In the genomic region with DNA sequence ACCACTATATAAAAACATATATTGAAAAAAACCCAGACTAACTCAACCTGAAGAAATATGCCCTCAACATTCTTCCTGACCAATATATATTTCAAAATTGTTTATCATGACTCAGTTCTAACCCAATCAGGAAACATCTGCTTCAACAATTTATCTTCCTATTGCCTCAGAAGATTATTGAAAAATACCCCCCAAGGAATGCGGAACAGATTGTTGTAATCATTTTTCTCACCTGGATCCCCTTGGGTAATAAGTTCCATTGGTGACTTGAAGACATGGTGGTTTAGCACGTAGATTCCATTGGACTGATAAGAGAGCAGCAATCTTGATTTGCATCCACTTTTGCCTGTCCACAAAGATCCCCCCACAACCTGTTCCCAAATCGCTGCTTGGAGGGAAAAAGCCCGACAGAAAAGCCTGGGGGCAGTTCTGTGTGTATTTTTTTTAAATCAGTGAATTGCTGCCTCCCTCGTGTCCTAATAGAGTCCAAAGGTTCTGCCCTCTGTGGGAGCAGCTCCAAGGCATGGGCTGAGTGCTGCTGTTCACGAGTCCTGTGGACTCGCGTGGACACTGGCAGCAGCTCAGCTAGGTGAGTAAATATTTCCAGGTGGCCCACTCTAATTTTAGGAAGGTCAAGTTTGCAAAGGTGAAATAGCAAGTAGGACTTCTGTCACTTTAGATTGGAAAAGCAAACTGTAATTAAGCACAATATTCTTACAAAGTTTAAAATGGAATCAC, we compare ENCODE assay signal across 19 cellular contexts. TPM values are rescaled to one million over a fixed set of nuclear protein-coding genes. Genes with fewer than 3 reads are reported as not detected.
DNase-seq lines count a peak whose midpoint lies in the region; ATAC-seq and TF ChIP-seq lines count a peak whose summit lies in the region.
"Had no signal": no experiment of that assay in that cellular context is flagged by ENCODE, and none has a peak within 500 bp of the region (broad histone marks: within the 10 kb centered on the region; RNA-seq: fewer than 3 reads in every experiment).

No MANE protein-coding gene starts in this region.

- H2BK12ac ChIP-seq in mesenchymal stem cell (ENCODE audit: low read length in 2 of 2) = no peak overlapping the region

- H3K27me3 ChIP-seq in mesenchymal stem cell (ENCODE audit: control insufficient read depth in 1 of 2, insufficient read depth in 1 of 2, low read length in 2 of 2) = no peaks in the 10 kb centered on the region
- no peaks in the 10 kb centered on the region for H3K27me3 ChIP-seq in left lung
- no peaks in the 10 kb centered on the region for H3K27me3 ChIP-seq in foreskin keratinocyte
- H3K27me3 ChIP-seq: Peyer's patch had no signal

- peaks cover 71% of the 10 kb centered on the region for H3K4me1 Mint-ChIP-seq in HFFc6 (ENCODE audit: low read depth)
- peaks cover 43% of the 10 kb centered on the region for H3K4me1 Mint-ChIP-seq in chondrocyte (ENCODE audit: low read depth)
- peaks cover 11% of the 10 kb centered on the region for H3K4me1 Mint-ChIP-seq in progenitor cell of endocrine pancreas (ENCODE audit: low read depth)

- no peaks in the 10 kb centered on the region; the same call in 1 of the 2 replicates for H3K27me3 Mint-ChIP-seq in HFFc6 (ENCODE audit: insufficient read depth)
- no peaks in the 10 kb centered on the region for H3K27me3 Mint-ChIP-seq in chondrocyte (ENCODE audit: low read depth)
- H3K27me3 Mint-ChIP-seq in progenitor cell of endocrine pancreas = peaks cover 21% of the 10 kb centered on the region

- no peak overlapping the region for H3K18ac ChIP-seq in mesenchymal stem cell (ENCODE audit: low read depth in 1 of 2, low read length in 2 of 2)

- no peak overlapping the region for H3K4me2 ChIP-seq in mesenchymal stem cell (ENCODE audit: low read length, poor library complexity, severe bottlenecking)

- H3K9ac ChIP-seq in mesenchymal stem cell (ENCODE audit: low read length) = peak overlapping the region; percentile 72

- DNase-seq in AG10803 (ENCODE audit: low read depth) (peak; percentile 37), HFFc6 (no peak), chondrocyte (ENCODE audit: low spot score) (no peak), mesenchymal stem cell (no peak), GM13976 (ENCODE audit: low spot score) (no peak), left lung (no peak), progenitor cell of endocrine pancreas (ENCODE audit: low spot score, unreplicated experiment) (no peak), foreskin keratinocyte (no peak)
- DNase-seq: ACHN, COR-L47, KG1, NCI-H1092, NCI-H146, NCI-H2081, NCI-H510A treated with DMSO at 0.1 percent for 48 hours, NCI-H82, Peyer's patch, Right ventricle myocardium superior had no signal

- 88% methylated on average over 7 of the region's 8 CpGs for whole genome bisulfite sequencing in mesenchymal stem cell

- H3K27ac Mint-ChIP-seq in HFFc6 (peak overlapping the region; percentile 66), chondrocyte (ENCODE audit: unreplicated experiment) (peak overlapping the region; percentile 7), progenitor cell of endocrine pancreas (no peak overlapping the region)

- peak overlapping the region; percentile 71 for H2AK5ac ChIP-seq in mesenchymal stem cell (ENCODE audit: low read length, severe bottlenecking)

- peak overlapping the region in 1 of 2 experiments; percentile 12 for H3K4ac ChIP-seq in mesenchymal stem cell (ENCODE audit: low read depth in 1 of 2, low read length in 2 of 2)

- TF ChIP-seq CTCF in AG10803 (conservative IDR thresholded peaks at IDR 0.05; ENCODE audit: low read length) (no peak), HFFc6 (IDR thresholded peaks at IDR 0.05) (no peak), chondrocyte (IDR thresholded peaks at IDR 0.05) (no peak), GM13976 (IDR thresholded peaks at IDR 0.05; ENCODE audit: borderline replicate concordance, control extremely low read depth, extremely low read depth, insufficient read depth, missing control alignments) (no peak), left lung (IDR thresholded peaks at IDR 0.05) (no peak), progenitor cell of endocrine pancreas (IDR thresholded peaks at IDR 0.05; ENCODE audit: unreplicated experiment) (no peak), foreskin keratinocyte (conservative IDR thresholded peaks at IDR 0.05) (no peak)

- H3K4me3 ChIP-seq in AG10803 (ENCODE audit: low read length) (no peak overlapping the region), mesenchymal stem cell (ENCODE audit: insufficient read depth in 1 of 2, low read depth in 1 of 2, low read length in 2 of 2) (no peak overlapping the region), left lung (no peak overlapping the region)
- H3K4me3 ChIP-seq: Peyer's patch had no signal

- H3K79me1 ChIP-seq in mesenchymal stem cell (replicated peaks; ENCODE audit: low read length, poor library complexity, severe bottlenecking) = peaks cover 2% of the 10 kb centered on the region

- ATAC-seq in left lung (no peak), foreskin keratinocyte (no peak)
- ATAC-seq: HCT116 had no signal

- no peak overlapping the region for H3K27ac ChIP-seq in mesenchymal stem cell (ENCODE audit: low read length, poor library complexity, severe bottlenecking)
- H3K27ac ChIP-seq in left lung = no peak overlapping the region
- H3K27ac ChIP-seq in foreskin keratinocyte = no peak overlapping the region
- H3K27ac ChIP-seq: Peyer's patch had no signal

- H3K9me3 ChIP-seq in mesenchymal stem cell (ENCODE audit: control insufficient read depth, low read length) = no peaks in the 10 kb centered on the region
- no peaks in the 10 kb centered on the region for H3K9me3 ChIP-seq in left lung
- H3K9me3 ChIP-seq: Peyer's patch had no signal

- H3K23ac ChIP-seq in mesenchymal stem cell (ENCODE audit: low read length in 2 of 2) = no peak overlapping the region

- H4K91ac ChIP-seq in mesenchymal stem cell (ENCODE audit: low read length) = no peak overlapping the region

- H3K4me1 ChIP-seq in mesenchymal stem cell (ENCODE audit: control insufficient read depth, insufficient read depth, low read depth, low read length) (peaks cover 8% of the 10 kb centered on the region), left lung (peaks cover 0 to 18% of the 10 kb centered on the region in 2 donors), foreskin keratinocyte (peaks cover 1% of the 10 kb centered on the region)

- no peak overlapping the region for H3K4me3 Mint-ChIP-seq in HFFc6
- no peak overlapping the region for H3K4me3 Mint-ChIP-seq in chondrocyte (ENCODE audit: unreplicated experiment)
- H3K4me3 Mint-ChIP-seq in progenitor cell of endocrine pancreas (ENCODE audit: low read depth) = no peak overlapping the region

- in situ Hi-C loops in GM13976 (cut with MboI; ENCODE audit: low sequenced_read_pairs, unreplicated experiment) = loop anchor here (25.0 kb wide), 1 partner anchor 696 kb away; no protein-coding TSS in a partner anchor

- no peaks in the 10 kb centered on the region for H3K36me3 Mint-ChIP-seq in HFFc6 (ENCODE audit: low read depth)
- peaks cover 1% of the 10 kb centered on the region for H3K36me3 Mint-ChIP-seq in chondrocyte (ENCODE audit: low read depth)
- H3K36me3 Mint-ChIP-seq in progenitor cell of endocrine pancreas (ENCODE audit: insufficient read depth) = no peaks in the 10 kb centered on the region

- H3K9me3 Mint-ChIP-seq in HFFc6 (no peaks in the 10 kb centered on the region), chondrocyte (ENCODE audit: low read depth) (no peaks in the 10 kb centered on the region), progenitor cell of endocrine pancreas (ENCODE audit: low read depth) (no peaks in the 10 kb centered on the region)

- H3K36me3 ChIP-seq in mesenchymal stem cell (ENCODE audit: control insufficient read depth in 1 of 2, insufficient read depth in 2 of 2, low read depth in 1 of 2, low read length in 2 of 2) = no peaks in the 10 kb centered on the region
- no peaks in the 10 kb centered on the region for H3K36me3 ChIP-seq in left lung
- H3K36me3 ChIP-seq: Peyer's patch had no signal

- H3K14ac ChIP-seq in mesenchymal stem cell (ENCODE audit: low read length in 2 of 2) = no peak overlapping the region

- no peak overlapping the region for H2BK120ac ChIP-seq in mesenchymal stem cell (ENCODE audit: low read depth, low read length)

- H2BK5ac ChIP-seq in mesenchymal stem cell (ENCODE audit: low read depth, low read length, poor library complexity, severe bottlenecking) = no peak overlapping the region

- no peak overlapping the region for H4K8ac ChIP-seq in mesenchymal stem cell (ENCODE audit: low read length)

- H2BK15ac ChIP-seq in mesenchymal stem cell (ENCODE audit: low read depth, poor library complexity, severe bottlenecking) = no peak overlapping the region

- intact Hi-C loops in left lung (cut with DNase I) = no loop called here

- H2AFZ ChIP-seq in mesenchymal stem cell (ENCODE audit: low read depth, low read length) = no peak overlapping the region

RNA-seq across cellular contexts. Expression of a gene that starts 5.9 kb away (rescaled TPM):
- total RNA-seq in HFFc6 (2021; fragmentation: NEBNext Ultra II Directional; extraction: Animal tissue kit (Norgen Biotek cat#: 25700)) = 10 to 100 TPM; 18.1 to 29.9 (median 20.2) TPM
- total RNA-seq in chondrocyte (581 to 610 TPM (median 601 TPM) in 3 replicates), left lung (10 to 100 TPM in 1 of 2 donors, 1 to 10 TPM in 1; 8.0 to 16.7 TPM), progenitor cell of endocrine pancreas (0.31 and 0.34 TPM in 2 replicates), foreskin keratinocyte (67.9 and 117 TPM in 2 replicates)
- 22.1 TPM for polyA plus RNA-seq in mesenchymal stem cell (2013, experiment 1 of 2)
- 22.6 TPM for polyA plus RNA-seq in mesenchymal stem cell (2013, experiment 2 of 2)
- polyA plus RNA-seq in foreskin keratinocyte = 28.3 and 51.9 TPM in 2 replicates
